In the genomic region with DNA sequence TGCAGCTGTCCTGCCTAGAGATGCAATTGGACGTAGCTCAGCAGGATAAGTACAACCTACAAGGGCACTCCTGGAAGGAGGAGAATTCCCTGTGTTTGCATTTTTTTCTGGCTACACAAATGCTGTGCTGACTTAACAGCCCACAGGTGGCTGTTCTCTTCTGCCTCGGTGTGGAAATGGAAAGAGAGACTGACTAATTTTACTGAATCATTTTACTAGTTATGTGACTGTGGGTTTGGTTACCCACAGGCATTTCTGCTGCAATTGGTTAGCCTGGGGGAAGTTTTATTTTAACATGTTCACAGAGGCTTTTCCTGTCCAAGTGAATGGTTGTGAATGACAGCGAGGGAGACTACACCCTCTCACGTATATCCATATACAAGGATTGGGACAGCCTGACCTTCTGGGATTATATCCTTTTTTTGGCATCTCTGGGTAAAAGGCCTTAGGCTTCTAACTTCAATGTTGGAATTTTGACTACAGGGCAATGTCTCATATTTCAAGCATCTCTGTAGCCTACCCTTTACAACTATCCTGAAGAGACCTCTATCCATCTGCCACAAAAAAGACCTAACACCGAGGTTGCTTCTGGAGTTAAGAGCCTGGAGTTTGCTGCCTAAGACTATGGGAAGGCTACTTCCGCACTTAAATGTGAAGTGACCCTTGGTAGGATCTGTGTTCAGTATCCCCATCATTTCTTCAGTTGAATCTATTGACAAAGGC, we compare ENCODE assay signal across 8 cellular contexts.
DNase-seq lines count a peak whose midpoint lies in the region; ATAC-seq and TF ChIP-seq lines count a peak whose summit lies in the region.

No MANE protein-coding gene starts in this region.

- H3K27me3 Mint-ChIP-seq in activated B cell treated with CpG ODN at 0.5 μM for 24 hours, result no peaks in the 10 kb centered on the region
- no peaks in the 10 kb centered on the region for H3K27me3 Mint-ChIP-seq in T-cell

- POLR2A ChIA-PET in activated B cell treated with CpG ODN at 0.5 μM for 24 hours (lab: Charles Lee), result no interaction called here
- POLR2A ChIA-PET in T-cell (lab: Charles Lee), result no interaction called here

- H3K4me3 Mint-ChIP-seq in activated B cell treated with CpG ODN at 0.5 μM for 24 hours, result no peak overlapping the region
- no peak overlapping the region for H3K4me3 Mint-ChIP-seq in T-cell

- TF ChIP-seq CTCF in activated B cell treated with CpG ODN at 0.5 μM for 24 hours (IDR thresholded peaks at IDR 0.05), result no peak

- intact Hi-C loops in activated B cell treated with CpG ODN at 0.5 μM for 24 hours (cut with micrococcal nuclease), result no loop called here

- H3K36me3 Mint-ChIP-seq in activated B cell treated with CpG ODN at 0.5 μM for 24 hours (ENCODE audit: low read depth) (no peaks in the 10 kb centered on the region), T-cell (no peaks in the 10 kb centered on the region)

- peak; percentile 95 for DNase-seq in EL
- DNase-seq in activated B cell treated with CpG ODN at 0.5 μM for 24 hours, result no peak
- peak; percentile 91 for DNase-seq in myocyte (ENCODE audit: low read depth)
- no peak for DNase-seq in COLO829 (ENCODE audit: low spot score)
- no peak for DNase-seq in T-cell
- DNase-seq in NCI-H1694 treated with DMSO at 0.1 percent for 48 hours (lab: John Stamatoyannopoulos, UW), result no peak

- ATAC-seq in GM19467 (IDR thresholded peaks at IDR 0.05; ENCODE audit: unreplicated experiment), result peak; percentile 76
- peak; percentile 88 for ATAC-seq in HG03442 (IDR thresholded peaks at IDR 0.05; ENCODE audit: unreplicated experiment)
- peak; percentile 57 for ATAC-seq in activated B cell treated with CpG ODN at 0.5 μM for 24 hours (ENCODE audit: low read depth)
- no peak for ATAC-seq in T-cell (replicated peaks in 1 of 4)

- no peak overlapping the region for H3K27ac Mint-ChIP-seq in activated B cell treated with CpG ODN at 0.5 μM for 24 hours
- no peak overlapping the region for H3K27ac Mint-ChIP-seq in T-cell

- H3K4me1 Mint-ChIP-seq in activated B cell treated with CpG ODN at 0.5 μM for 24 hours (peaks cover 35% of the 10 kb centered on the region), T-cell (peaks cover 4 to 14% (median 4%) of the 10 kb centered on the region in 3 donors)

- CTCF ChIA-PET in activated B cell treated with CpG ODN at 0.5 μM for 24 hours (lab: Charles Lee), result no interaction called here
- CTCF ChIA-PET in T-cell (lab: Charles Lee), result no interaction called here

- H3K9me3 Mint-ChIP-seq in activated B cell treated with CpG ODN at 0.5 μM for 24 hours, result no peaks in the 10 kb centered on the region
- no peaks in the 10 kb centered on the region for H3K9me3 Mint-ChIP-seq in T-cell

Comparison
In these comparisons a context has a peak if more than half of its experiments do, and no peak if none do; other contexts are left out.
1. DNase-seq: peak in EL (single experiment) and myocyte (single experiment); none in activated B cell treated with CpG ODN at 0.5 μM for 24 hours (single experiment), COLO829 (single experiment), T-cell (0 of 34) and NCI-H1694 treated with DMSO at 0.1 percent for 48 hours (single experiment).
2. ATAC-seq: peak in GM19467 (single experiment), HG03442 (single experiment) and activated B cell treated with CpG ODN at 0.5 μM for 24 hours (single experiment); none in T-cell (0 of 4).